In genomic region chr19:41542622-41543021, GRCh38 we compare ENCODE assay signal across 17 cellular contexts. TPM values are rescaled to one million over a fixed set of nuclear protein-coding genes. Genes with fewer than 3 reads are reported as not detected.
DNase-seq lines count a peak whose midpoint lies in the region; ATAC-seq and TF ChIP-seq lines count a peak whose summit lies in the region.
"Had no signal": no experiment of that assay in that cellular context is flagged by ENCODE, and none has a peak within 500 bp of the region (broad histone marks: within the 10 kb centered on the region; RNA-seq: fewer than 3 reads in every experiment).

No MANE protein-coding gene starts in this region.

- H3K27me3 Mint-ChIP-seq in activated CD8-positive, alpha-beta T cell treated with anti-CD3 and anti-CD28 coated beads for 36 hours: peaks cover 5% of the 10 kb centered on the region
- no peaks in the 10 kb centered on the region for H3K27me3 Mint-ChIP-seq in activated CD8-positive, alpha-beta T cell treated with anti-CD3 and anti-CD28 coated beads, Interleukin-2, amount 10 ng/mL, durations not matched to agents 7 days and 5 days (ENCODE audit: low read depth)
- H3K27me3 Mint-ChIP-seq in CD4-positive, alpha-beta memory T cell: no peaks in the 10 kb centered on the region
- H3K27me3 Mint-ChIP-seq in activated CD4-positive, alpha-beta memory T cell treated with anti-CD3 and anti-CD28 coated beads, Interleukin-2, amount 10 ng/mL, durations not matched to agents 7 days and 5 days: no peaks in the 10 kb centered on the region
- no peaks in the 10 kb centered on the region for H3K27me3 Mint-ChIP-seq in naive thymus-derived CD8-positive, alpha-beta T cell
- H3K27me3 Mint-ChIP-seq: CD8-positive, alpha-beta memory T cell had no signal

- H3K36me3 Mint-ChIP-seq in activated CD8-positive, alpha-beta T cell treated with anti-CD3 and anti-CD28 coated beads for 36 hours (ENCODE audit: low read depth): peaks cover 5% of the 10 kb centered on the region
- no peaks in the 10 kb centered on the region for H3K36me3 Mint-ChIP-seq in activated CD8-positive, alpha-beta T cell treated with anti-CD3 and anti-CD28 coated beads, Interleukin-2, amount 10 ng/mL, durations not matched to agents 7 days and 5 days (ENCODE audit: low read depth)
- H3K36me3 Mint-ChIP-seq in CD4-positive, alpha-beta memory T cell: no peaks in the 10 kb centered on the region
- H3K36me3 Mint-ChIP-seq in activated CD4-positive, alpha-beta memory T cell treated with anti-CD3 and anti-CD28 coated beads, Interleukin-2, amount 10 ng/mL, durations not matched to agents 7 days and 5 days (ENCODE audit: low read depth): no peaks in the 10 kb centered on the region
- no peaks in the 10 kb centered on the region for H3K36me3 Mint-ChIP-seq in naive thymus-derived CD8-positive, alpha-beta T cell
- H3K36me3 Mint-ChIP-seq: CD8-positive, alpha-beta memory T cell had no signal

- no peak for TF ChIP-seq CTCF in activated CD8-positive, alpha-beta T cell treated with anti-CD3 and anti-CD28 coated beads for 36 hours (IDR thresholded peaks at IDR 0.05)
- no peak for TF ChIP-seq CTCF in dorsolateral prefrontal cortex (IDR thresholded peaks at IDR 0.05 in 54 of 56, conservative IDR thresholded peaks at IDR 0.05 in 2 of 56; ENCODE audit: low read depth in 1 of 56, partially characterized antibody in 56 of 56)

- H3K9me3 Mint-ChIP-seq in activated CD8-positive, alpha-beta T cell treated with anti-CD3 and anti-CD28 coated beads for 36 hours: no peaks in the 10 kb centered on the region
- no peaks in the 10 kb centered on the region for H3K9me3 Mint-ChIP-seq in activated CD8-positive, alpha-beta T cell treated with anti-CD3 and anti-CD28 coated beads, Interleukin-2, amount 10 ng/mL, durations not matched to agents 7 days and 5 days (ENCODE audit: insufficient read depth)
- H3K9me3 Mint-ChIP-seq in CD4-positive, alpha-beta memory T cell: peaks cover 0 to 6% (median 0%) of the 10 kb centered on the region in 8 donors
- no peaks in the 10 kb centered on the region for H3K9me3 Mint-ChIP-seq in activated CD4-positive, alpha-beta memory T cell treated with anti-CD3 and anti-CD28 coated beads, Interleukin-2, amount 10 ng/mL, durations not matched to agents 7 days and 5 days
- no peaks in the 10 kb centered on the region for H3K9me3 Mint-ChIP-seq in naive thymus-derived CD8-positive, alpha-beta T cell
- H3K9me3 Mint-ChIP-seq: CD8-positive, alpha-beta memory T cell; central memory CD8-positive, alpha-beta T cell had no signal

- peak overlapping the region; percentile 64 for H3K27ac Mint-ChIP-seq in activated CD8-positive, alpha-beta T cell treated with anti-CD3 and anti-CD28 coated beads for 36 hours
- H3K27ac Mint-ChIP-seq in activated CD8-positive, alpha-beta T cell treated with anti-CD3 and anti-CD28 coated beads, Interleukin-2, amount 10 ng/mL, durations not matched to agents 7 days and 5 days: no peak overlapping the region
- peak overlapping the region in 6 of 7 donors; percentile 2 to 92 (median 74) for H3K27ac Mint-ChIP-seq in CD4-positive, alpha-beta memory T cell
- peak overlapping the region; percentile 8 for H3K27ac Mint-ChIP-seq in activated CD4-positive, alpha-beta memory T cell treated with anti-CD3 and anti-CD28 coated beads, Interleukin-2, amount 10 ng/mL, durations not matched to agents 7 days and 5 days
- H3K27ac Mint-ChIP-seq in naive thymus-derived CD8-positive, alpha-beta T cell: peak overlapping the region in 8 of 10 donors; percentile 7 to 90 (median 71)
- H3K27ac Mint-ChIP-seq: nephron progenitor cell, progenitor cell of endocrine pancreas had no signal

- H3K4me1 Mint-ChIP-seq in activated CD8-positive, alpha-beta T cell treated with anti-CD3 and anti-CD28 coated beads for 36 hours (ENCODE audit: low read depth): peaks cover 52% of the 10 kb centered on the region
- H3K4me1 Mint-ChIP-seq in activated CD8-positive, alpha-beta T cell treated with anti-CD3 and anti-CD28 coated beads, Interleukin-2, amount 10 ng/mL, durations not matched to agents 7 days and 5 days (ENCODE audit: low read depth): peaks cover 46% of the 10 kb centered on the region
- H3K4me1 Mint-ChIP-seq in CD4-positive, alpha-beta memory T cell: peaks cover 46 to 54% (median 49%) of the 10 kb centered on the region in 4 donors
- H3K4me1 Mint-ChIP-seq in activated CD4-positive, alpha-beta memory T cell treated with anti-CD3 and anti-CD28 coated beads, Interleukin-2, amount 10 ng/mL, durations not matched to agents 7 days and 5 days: peaks cover 63% of the 10 kb centered on the region
- peaks cover 40 to 58% (median 51%) of the 10 kb centered on the region in 4 donors for H3K4me1 Mint-ChIP-seq in naive thymus-derived CD8-positive, alpha-beta T cell
- H3K4me1 Mint-ChIP-seq: nephron progenitor cell had no signal

- H3K4me3 Mint-ChIP-seq in activated CD8-positive, alpha-beta T cell treated with anti-CD3 and anti-CD28 coated beads for 36 hours: no peak overlapping the region
- no peak overlapping the region for H3K4me3 Mint-ChIP-seq in activated CD8-positive, alpha-beta T cell treated with anti-CD3 and anti-CD28 coated beads, Interleukin-2, amount 10 ng/mL, durations not matched to agents 7 days and 5 days
- H3K4me3 Mint-ChIP-seq in CD4-positive, alpha-beta memory T cell: peak overlapping the region in 4 of 8 donors; percentile 37 to 86 (median 64)
- H3K4me3 Mint-ChIP-seq in activated CD4-positive, alpha-beta memory T cell treated with anti-CD3 and anti-CD28 coated beads, Interleukin-2, amount 10 ng/mL, durations not matched to agents 7 days and 5 days: no peak overlapping the region
- peak overlapping the region in 6 of 10 donors; percentile 32 to 78 (median 65) for H3K4me3 Mint-ChIP-seq in naive thymus-derived CD8-positive, alpha-beta T cell
- H3K4me3 Mint-ChIP-seq: central memory CD8-positive, alpha-beta T cell; nephron progenitor cell had no signal

- no peak for ATAC-seq in activated CD8-positive, alpha-beta T cell treated with anti-CD3 and anti-CD28 coated beads for 36 hours
- ATAC-seq in activated CD8-positive, alpha-beta T cell treated with anti-CD3 and anti-CD28 coated beads, Interleukin-2, amount 10 ng/mL, durations not matched to agents 7 days and 5 days: no peak
- ATAC-seq in naive thymus-derived CD8-positive, alpha-beta T cell: no peak
- ATAC-seq: activated CD4-positive, CD25-positive, alpha-beta regulatory T cell treated with anti-CD3 and anti-CD28 coated beads, Interleukin-2, amount 50 U/mL, for 24 hours; gastroesophageal sphincter had no signal

- peaks cover 56% of the 10 kb centered on the region for H3K4me1 ChIP-seq in CD4-positive, alpha-beta memory T cell (ENCODE audit: insufficient read depth, low read length)
- H3K4me1 ChIP-seq: gastroesophageal sphincter, HAP-1 had no signal

- DNase-seq in activated CD8-positive, alpha-beta T cell treated with anti-CD3 and anti-CD28 coated beads for 36 hours: no peak
- no peak for DNase-seq in activated CD8-positive, alpha-beta T cell treated with anti-CD3 and anti-CD28 coated beads, Interleukin-2, amount 10 ng/mL, durations not matched to agents 7 days and 5 days
- DNase-seq in CD4-positive, alpha-beta memory T cell: no peak
- DNase-seq in activated CD4-positive, alpha-beta memory T cell treated with anti-CD3 and anti-CD28 coated beads, Interleukin-2, amount 10 ng/mL, durations not matched to agents 7 days and 5 days: no peak
- no peak for DNase-seq in naive thymus-derived CD8-positive, alpha-beta T cell
- DNase-seq in dorsolateral prefrontal cortex (no peak), NCI-H2107 (lab: John Stamatoyannopoulos, UW) (no peak), NCI-H2107 treated with DMSO at 0.1 percent for 48 hours (lab: John Stamatoyannopoulos, UW; ENCODE audit: unreplicated experiment) (no peak)
- DNase-seq: DMS79 had no signal

- POLR2A ChIA-PET in activated CD8-positive, alpha-beta T cell treated with anti-CD3 and anti-CD28 coated beads for 36 hours (lab: Charles Lee): interaction anchor here (0.9 to 1.4 kb wide), 2 partner anchors 10 to 11 kb away, joined by 3 read pairs; no protein-coding TSS in a partner anchor
- POLR2A ChIA-PET in activated CD8-positive, alpha-beta T cell treated with anti-CD3 and anti-CD28 coated beads, Interleukin-2, amount 10 ng/mL, durations not matched to agents 7 days and 5 days (lab: Charles Lee): no interaction called here
- POLR2A ChIA-PET in CD4-positive, alpha-beta memory T cell (lab: Charles Lee; ENCODE audit: partially characterized antibody): interaction anchor here (0.8 to 15.5 kb wide), 3 partner anchors 11 to 53 kb away, joined by 3 to 547 read pairs (median 10); no protein-coding TSS in a partner anchor
- POLR2A ChIA-PET in activated CD4-positive, alpha-beta memory T cell treated with anti-CD3 and anti-CD28 coated beads, Interleukin-2, amount 10 ng/mL, durations not matched to agents 7 days and 5 days (lab: Charles Lee): interaction anchor here (0.6 to 1.4 kb wide), 5 partner anchors 10 to 29 kb away, joined by 3 to 12 read pairs (median 5); no protein-coding TSS in a partner anchor
- POLR2A ChIA-PET in naive thymus-derived CD8-positive, alpha-beta T cell (lab: Charles Lee): interaction anchor here (0.6 to 23.8 kb wide), 7 partner anchors 12 to 345 kb away, joined by 3 to 562 read pairs (median 3); partner anchors contain the start of gene CEACAM21

- CTCF ChIA-PET in activated CD8-positive, alpha-beta T cell treated with anti-CD3 and anti-CD28 coated beads for 36 hours (lab: Charles Lee): interaction anchor here (0.7 to 4.6 kb wide), 13 partner anchors 11 to 93 kb away, joined by 3 to 21 read pairs (median 4); no protein-coding TSS in a partner anchor
- CTCF ChIA-PET in activated CD8-positive, alpha-beta T cell treated with anti-CD3 and anti-CD28 coated beads, Interleukin-2, amount 10 ng/mL, durations not matched to agents 7 days and 5 days (lab: Charles Lee): interaction anchor here (0.7 to 12.5 kb wide), 10 partner anchors 10 to 239 kb away, joined by 3 to 126 read pairs (median 8); partner anchors contain the start of gene CEACAM21
- CTCF ChIA-PET in CD4-positive, alpha-beta memory T cell (lab: Charles Lee; ENCODE audit: partially characterized antibody): interaction anchor here (0.6 to 22.6 kb wide), 8 partner anchors 11 to 234 kb away, joined by 3 to 561 read pairs (median 5); no protein-coding TSS in a partner anchor
- CTCF ChIA-PET in activated CD4-positive, alpha-beta memory T cell treated with anti-CD3 and anti-CD28 coated beads, Interleukin-2, amount 10 ng/mL, durations not matched to agents 7 days and 5 days (lab: Charles Lee): interaction anchor here (0.6 to 15.4 kb wide), 15 partner anchors 8 to 103 kb away, joined by 3 to 193 read pairs (median 5); partner anchors contain the start of genes CEACAM21 and DMAC2

- no peak overlapping the region for H3K27ac ChIP-seq in CD4-positive, alpha-beta memory T cell (ENCODE audit: low read depth, low read length)
- H3K27ac ChIP-seq in dorsolateral prefrontal cortex: no peak overlapping the region
- H3K27ac ChIP-seq: gastroesophageal sphincter had no signal

- no peaks in the 10 kb centered on the region for H3K36me3 ChIP-seq in CD4-positive, alpha-beta memory T cell (ENCODE audit: insufficient read depth, low read length)
- H3K36me3 ChIP-seq: gastroesophageal sphincter, HAP-1 had no signal

- no peaks in the 10 kb centered on the region for H3K9me3 ChIP-seq in CD4-positive, alpha-beta memory T cell (ENCODE audit: control insufficient read depth in 1 of 2, low read length in 2 of 2)
- H3K9me3 ChIP-seq: HAP-1 had no signal

- intact Hi-C loops in activated CD8-positive, alpha-beta T cell treated with anti-CD3 and anti-CD28 coated beads for 36 hours (cut with micrococcal nuclease): no loop called here
- intact Hi-C loops in CD4-positive, alpha-beta memory T cell (cut with micrococcal nuclease): loop anchor here (1.0 kb wide), 5 partner anchors 13 to 93 kb away; no protein-coding TSS in a partner anchor
- intact Hi-C loops in dorsolateral prefrontal cortex (cut with DNase I): no loop called here

- no peak overlapping the region for H3K4me3 ChIP-seq in CD4-positive, alpha-beta memory T cell (ENCODE audit: low read length in 2 of 2)
- H3K4me3 ChIP-seq in dorsolateral prefrontal cortex: no peak overlapping the region
- H3K4me3 ChIP-seq: gastroesophageal sphincter, HAP-1 had no signal

- H3K27me3 ChIP-seq in CD4-positive, alpha-beta memory T cell (ENCODE audit: insufficient read depth, low read length): no peaks in the 10 kb centered on the region
- peaks cover 0 to 54% (median 11%) of the 10 kb centered on the region in 45 donors for H3K27me3 ChIP-seq in dorsolateral prefrontal cortex

RNA-seq across cellular contexts. Expression of gene CEACAM21, which starts 33.3 kb away (rescaled TPM):
- 10 to 100 TPM; 17.7 to 19.8 TPM for total RNA-seq in activated CD8-positive, alpha-beta T cell treated with anti-CD3 and anti-CD28 coated beads for 36 hours
- 10 to 100 TPM; 41.8 to 49.4 TPM for total RNA-seq in activated CD8-positive, alpha-beta T cell treated with anti-CD3 and anti-CD28 coated beads, Interleukin-2, amount 10 ng/mL, durations not matched to agents 7 days and 5 days
- 10 to 100 TPM; 42.8 to 48.7 TPM for total RNA-seq in CD4-positive, alpha-beta memory T cell
- 10 to 100 TPM; 60.4 to 61.2 TPM for polyA plus RNA-seq in CD4-positive, alpha-beta memory T cell
- 10 to 100 TPM; 77.0 to 77.8 TPM for total RNA-seq in activated CD4-positive, alpha-beta memory T cell treated with anti-CD3 and anti-CD28 coated beads, Interleukin-2, amount 10 ng/mL, durations not matched to agents 7 days and 5 days
- total RNA-seq in naive thymus-derived CD8-positive, alpha-beta T cell: 10 to 100 TPM; 56.7 to 59.1 TPM
- 10 to 100 TPM; 16.7 to 44.2 (median 19.8) TPM for polyA plus RNA-seq in naive thymus-derived CD8-positive, alpha-beta T cell
- total RNA-seq in dorsolateral prefrontal cortex: 1 to 10 TPM in 67 of 120 experiments, under 1 TPM in 34, not detected in 19; 0.37 to 6.3 (median 1.5) TPM
- total RNA-seq: M059J, progenitor cell of endocrine pancreas had no signal

Comparison
In these comparisons a context has a peak if more than half of its experiments do, and no peak if none do; other contexts are left out.
1. H3K4me3 Mint-ChIP-seq: peak in naive thymus-derived CD8-positive, alpha-beta T cell (6 of 10); none in activated CD8-positive, alpha-beta T cell treated with anti-CD3 and anti-CD28 coated beads for 36 hours (single experiment), activated CD8-positive, alpha-beta T cell treated with anti-CD3 and anti-CD28 coated beads, Interleukin-2, amount 10 ng/mL, durations not matched to agents 7 days and 5 days (single experiment) and activated CD4-positive, alpha-beta memory T cell treated with anti-CD3 and anti-CD28 coated beads, Interleukin-2, amount 10 ng/mL, durations not matched to agents 7 days and 5 days (single experiment).